Comparison of ENCODE assay signal across 8 cellular contexts in the genomic region with DNA sequence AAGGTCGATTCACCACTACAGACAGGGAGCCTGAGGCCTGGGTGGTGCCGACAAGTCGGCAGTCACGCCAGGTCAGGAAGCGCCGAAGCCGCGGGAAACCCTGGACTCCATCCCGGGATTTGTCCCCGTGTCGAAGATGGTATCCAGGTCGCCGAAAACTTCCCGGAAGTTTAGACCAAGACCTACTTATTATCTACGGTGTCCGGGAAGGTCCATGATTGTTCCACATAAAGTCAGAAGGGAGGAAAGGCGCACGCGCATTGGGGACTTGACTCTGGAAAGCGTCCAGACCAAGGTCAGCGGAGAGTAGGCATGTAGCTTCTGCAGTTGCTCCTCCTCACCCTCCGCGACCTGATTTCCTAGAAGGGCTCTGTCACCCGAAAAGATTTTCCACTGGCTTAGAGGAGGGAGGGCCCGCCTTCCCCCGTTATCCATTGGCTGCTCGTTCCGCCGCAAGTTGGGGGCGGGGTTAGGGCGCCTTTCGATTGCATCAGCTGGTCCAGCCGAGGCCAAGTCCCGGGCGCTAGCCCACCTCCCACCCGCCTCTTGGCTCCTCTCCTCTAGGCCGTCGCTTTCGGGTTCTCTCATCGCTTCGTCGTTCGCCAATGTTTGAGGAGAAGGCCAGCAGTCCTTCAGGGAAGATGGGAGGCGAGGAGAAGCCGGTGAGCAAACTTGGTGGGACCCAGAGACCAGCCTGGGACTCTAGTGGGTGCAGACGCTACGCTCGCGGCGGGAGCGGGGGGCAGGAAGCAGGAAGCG. TPM values are rescaled to one million over a fixed set of nuclear protein-coding genes. Genes with fewer than 3 reads are reported as not detected.
DNase-seq lines count a peak whose midpoint lies in the region; ATAC-seq and TF ChIP-seq lines count a peak whose summit lies in the region.

A gene (plus strand): TSS at position 484 of the 759 bp plus-strand sequence. CDS start 122 bp downstream, at position 606.

- H2AFZ ChIP-seq in mammary epithelial cell (ENCODE audit: low read depth, low read length): peak within 1 kb of the TSS; percentile 79

- H4K20me1 ChIP-seq in mammary epithelial cell (ENCODE audit: insufficient read depth, low read length): peaks cover 4% of the 10 kb centered on the region

- intact Hi-C loops in mammary epithelial cell (cut with micrococcal nuclease): no loop called here

- H3K36me3 ChIP-seq in mammary epithelial cell (ENCODE audit: insufficient read depth, low read length) (peaks cover 4% of the 10 kb centered on the region), iPS-20b (ENCODE audit: insufficient read depth, low read depth, low read length) (peaks cover 25% of the 10 kb centered on the region)

- H3K27me3 ChIP-seq in AG04450 (ENCODE audit: control insufficient read depth, insufficient read depth, low read length) (no peaks in the 10 kb centered on the region), mammary epithelial cell (ENCODE audit: insufficient read depth, low read length) (no peaks in the 10 kb centered on the region), iPS-20b (ENCODE audit: insufficient read depth, low read length) (no peaks in the 10 kb centered on the region)

- POLR2A ChIA-PET in AG04450 (lab: Yijun Ruan, JAX): interaction anchor here (0.6 to 1.2 kb wide), 3 partner anchors 129 to 773 kb away, joined by 3 to 5 read pairs (median 3); no protein-coding TSS in a partner anchor

- H3K27ac ChIP-seq in AG04450 (ENCODE audit: low read depth, low read length): peak within 1 kb of the TSS; percentile 99
- H3K27ac ChIP-seq in VCaP: peak within 1 kb of the TSS; percentile 94
- H3K27ac ChIP-seq in mammary epithelial cell (ENCODE audit: insufficient read depth, low read depth, low read length): peak within 1 kb of the TSS; percentile 93
- peak within 1 kb of the TSS; percentile 97 for H3K27ac ChIP-seq in iPS-20b (ENCODE audit: low read length)
- H3K27ac ChIP-seq in skin epidermis: peak within 1 kb of the TSS; percentile 23 to 95 (median 90)

- 0% methylated on average over 20 of the region's 52 CpGs for WGBS in mammary epithelial cell (ENCODE audit: low coverage, missing lambda C conversion rate)

- H3K4me2 ChIP-seq in mammary epithelial cell (ENCODE audit: insufficient read depth, low read depth, low read length): peak within 1 kb of the TSS; percentile 88

- CTCF ChIA-PET in AG04450 (lab: Charles Lee): interaction anchor here (0.5 to 4.8 kb wide), 4 partner anchors 9 to 529 kb away, joined by 3 to 15 read pairs (median 4); no protein-coding TSS in a partner anchor
- CTCF ChIA-PET in mammary epithelial cell (lab: Charles Lee; ENCODE audit: low non-redundant PET): no interaction called here

- DNase-seq in AG04450 (ENCODE audit: low read depth, low spot score): peak; percentile 100
- DNase-seq in NCI-H2196 treated with DMSO at 0.1 percent for 48 hours (lab: John Stamatoyannopoulos, UW; ENCODE audit: unreplicated experiment): peak; percentile 100
- DNase-seq in mammary epithelial cell: peak; percentile 100

- H3K79me2 ChIP-seq in mammary epithelial cell (ENCODE audit: insufficient read depth, low read length): peaks cover 73% of the 10 kb centered on the region

- no peak for TF ChIP-seq CTCF in AG04450 (IDR thresholded peaks at IDR 0.05; ENCODE audit: low read depth, low read length)
- TF ChIP-seq CTCF in VCaP (conservative IDR thresholded peaks at IDR 0.05): no peak
- TF ChIP-seq CTCF in mammary epithelial cell (conservative IDR thresholded peaks at IDR 0.05 in 1 of 2, IDR thresholded peaks at IDR 0.05 in 1 of 2; ENCODE audit: extremely low read depth in 1 of 2, insufficient read depth in 1 of 2, low read depth in 1 of 2, low read length in 2 of 2): no peak

- BruUV-seq in mammary epithelial cell (replicated peaks; lab: Mats Ljungman, UMichigan): no TSS peak

- dilution Hi-C loops in mammary epithelial cell (cut with HindIII; ENCODE audit: low sequenced_read_pairs): no loop called here

- peak within 1 kb of the TSS; percentile 92 for H3K4me3 ChIP-seq in AG04450 (ENCODE audit: low read depth, low read length)
- peak within 1 kb of the TSS; percentile 70 to 83 (median 82) for H3K4me3 ChIP-seq in mammary epithelial cell (replicated peaks in 1 of 3; ENCODE audit: insufficient read depth in 1 of 3, low read depth in 2 of 3, low read length in 3 of 3)
- peak within 1 kb of the TSS; percentile 99 for H3K4me3 ChIP-seq in iPS-20b (ENCODE audit: low read length)
- peak within 1 kb of the TSS; percentile 44 to 92 (median 79) for H3K4me3 ChIP-seq in skin epidermis

- H3K4me1 ChIP-seq in mammary epithelial cell (ENCODE audit: insufficient read depth, low read length): peaks cover 12% of the 10 kb centered on the region
- H3K4me1 ChIP-seq in iPS-20b (ENCODE audit: insufficient read depth, low read length): peaks cover 20% of the 10 kb centered on the region; the same call in 1 of the 2 replicates

- in situ Hi-C loops in mammary epithelial cell (cut with MboI; ENCODE audit: low sequenced_read_pairs in 2 of 2): loop anchor here in 1 of 2 donors (10.0 to 25.0 kb wide), 2 partner anchors 494 to 1022 kb away; a partner anchor contains a TSS

- ATAC-seq in GM18907 (IDR thresholded peaks at IDR 0.05; ENCODE audit: unreplicated experiment) (peak; percentile 96), HG03139 (IDR thresholded peaks at IDR 0.05; ENCODE audit: unreplicated experiment) (peak; percentile 92)

- H3K9me3 ChIP-seq in AG04450 (ENCODE audit: control insufficient read depth, insufficient read depth, low read length): no peaks in the 10 kb centered on the region
- no peaks in the 10 kb centered on the region for H3K9me3 ChIP-seq in mammary epithelial cell (replicated peaks; ENCODE audit: insufficient read depth, low read length)
- no peaks in the 10 kb centered on the region for H3K9me3 ChIP-seq in iPS-20b (ENCODE audit: insufficient read depth, low read depth, low read length)

- H3K9ac ChIP-seq in mammary epithelial cell (ENCODE audit: insufficient read depth, low read length): peak within 1 kb of the TSS; percentile 98
- peak within 1 kb of the TSS; percentile 100 for H3K9ac ChIP-seq in iPS-20b (ENCODE audit: low read depth, low read length)

RNA-seq across cellular contexts. Expression of the gene that starts here (rescaled TPM):
- polyA plus RNA-seq in AG04450 (2011; rRNA removed): 175 and 229 TPM in 2 replicates
- 89.4 and 119 TPM in 2 replicates for polyA minus RNA-seq in AG04450 (2011; rRNA and poly(A)+ RNA removed)
- total RNA-seq in mammary epithelial cell: 100 to 1,000 TPM; 332 to 379 TPM
- 147 TPM for polyA plus RNA-seq in mammary epithelial cell
- polyA minus RNA-seq in mammary epithelial cell: 156 TPM

Comparison
In these comparisons a context has a peak if more than half of its experiments do, and no peak if none do; other contexts are left out.
1. Peak in every context shown above with its lines: DNase-seq, ATAC-seq, H3K4me3 ChIP-seq and H3K27ac ChIP-seq.